ENCODE assay signal across 8 cellular contexts in genomic region chr15:73994419-73994883, GRCh38. TPM values are rescaled to one million over a fixed set of nuclear protein-coding genes. Genes with fewer than 3 reads are reported as not detected.
DNase-seq lines count a peak whose midpoint lies in the region; ATAC-seq, FAIRE-seq and TF ChIP-seq lines count a peak whose summit lies in the region.

PML (plus strand) TSS chr15:73994716; CDS start chr15:73994813, 97 bp downstream.

- BruUV-seq in A673 (replicated peaks; lab: Mats Ljungman, UMichigan), result no TSS peak

- H3K27me3 ChIP-seq in A673 (replicated peaks; ENCODE audit: insufficient read depth, low read depth, low read length, poor library complexity) (no peaks in the 10 kb centered on the region), bronchial epithelial cell (ENCODE audit: control insufficient read depth, insufficient read depth, low read length) (no peaks in the 10 kb centered on the region), smooth muscle cell (ENCODE audit: low read depth) (no peaks in the 10 kb centered on the region)

- H3K36me3 ChIP-seq in A673 (ENCODE audit: insufficient read depth, low read length, poor library complexity, severe bottlenecking) (peaks cover 4% of the 10 kb centered on the region), bronchial epithelial cell (ENCODE audit: control insufficient read depth, insufficient read depth, low read length) (peaks cover 6% of the 10 kb centered on the region), smooth muscle cell (ENCODE audit: low read depth) (peaks cover 4% of the 10 kb centered on the region)

- DNase-seq in A673 (ENCODE audit: low spot score) (peak; percentile 98), NCI-H2227 (lab: John Stamatoyannopoulos, UW; ENCODE audit: unreplicated experiment) (peak; percentile 90), bronchial epithelial cell (ENCODE audit: low read depth) (peak; percentile 86), iPS-NIHi11 (ENCODE audit: low spot score) (peak; percentile 96), smooth muscle cell (lab: John Stamatoyannopoulos, UW; ENCODE audit: unreplicated experiment) (peak; percentile 66)

- intact Hi-C loops in A673 (cut with micrococcal nuclease; ENCODE audit: unreplicated experiment), result no loop called here

- ATAC-seq in GM18870 (IDR thresholded peaks at IDR 0.05; ENCODE audit: unreplicated experiment), result peak; percentile 54
- ATAC-seq in HG03135 (IDR thresholded peaks at IDR 0.05; ENCODE audit: unreplicated experiment), result peak; percentile 68

- POLR2A ChIA-PET in A673 (lab: Charles Lee; ENCODE audit: low non-redundant PET), result interaction anchor here (0.8 kb wide), 1 partner anchor 61 kb away, joined by 3 read pairs; no protein-coding TSS in a partner anchor

- H3K4me3 ChIP-seq in A673 (ENCODE audit: low read depth, low read length, poor library complexity, severe bottlenecking) (peak within 1 kb of the TSS; percentile 80), WI38 (ENCODE audit: low read depth, low read length) (peak within 1 kb of the TSS; percentile 96), bronchial epithelial cell (ENCODE audit: low read depth, low read length) (peak within 1 kb of the TSS; percentile 67), smooth muscle cell (peak within 1 kb of the TSS; percentile 100)

- peak within 1 kb of the TSS; percentile 91 for H2AFZ ChIP-seq in smooth muscle cell (ENCODE audit: low read depth)

- H3K4me1 ChIP-seq in A673 (ENCODE audit: insufficient read depth, low read length, poor library complexity, severe bottlenecking) (peaks cover 27% of the 10 kb centered on the region), smooth muscle cell (ENCODE audit: low read depth) (peaks cover 20% of the 10 kb centered on the region)

- H3K27ac ChIP-seq in A673 (ENCODE audit: low read depth, low read length, poor library complexity, severe bottlenecking), result peak within 1 kb of the TSS; percentile 76
- H3K27ac ChIP-seq in smooth muscle cell (ENCODE audit: low read depth), result peak within 1 kb of the TSS; percentile 66

- H3K9ac ChIP-seq in smooth muscle cell (ENCODE audit: low read depth), result peak within 1 kb of the TSS; percentile 87

- peaks cover 52% of the 10 kb centered on the region for H3K79me2 ChIP-seq in smooth muscle cell (ENCODE audit: low read depth)

- CTCF ChIA-PET in A673 (lab: Charles Lee), result interaction anchor here (0.6 to 1.8 kb wide), 4 partner anchors 22 to 60 kb away, joined by 3 to 9 read pairs (median 4); no protein-coding TSS in a partner anchor

- H3F3A ChIP-seq in smooth muscle cell (ENCODE audit: low read depth), result no peaks in the 10 kb centered on the region

- TF ChIP-seq CTCF in A673 (conservative IDR thresholded peaks at IDR 0.05; ENCODE audit: low read depth, low read length) (no peak), WI38 (IDR thresholded peaks at IDR 0.05; ENCODE audit: low read depth, low read length) (no peak), bronchial epithelial cell (IDR thresholded peaks at IDR 0.05; ENCODE audit: insufficient read depth, low read length, severe bottlenecking) (no peak), smooth muscle cell (IDR thresholded peaks at IDR 0.05; ENCODE audit: borderline replicate concordance, insufficient read depth, poor library complexity, severe bottlenecking) (no peak)

- FAIRE-seq in bronchial epithelial cell (lab: Jason Lieb, UNC), result no peak

- peak within 1 kb of the TSS; percentile 100 for H3K4me2 ChIP-seq in smooth muscle cell

- H3K9me3 ChIP-seq in A673 (ENCODE audit: low read depth, low read length, poor library complexity, severe bottlenecking), result no peaks in the 10 kb centered on the region
- no peaks in the 10 kb centered on the region for H3K9me3 ChIP-seq in smooth muscle cell (replicated peaks; ENCODE audit: low read depth)

- under 1% methylated on average over 26 of the region's 26 CpGs for WGBS in smooth muscle cell (ENCODE audit: low lambda C conversion rate)

- H4K20me1 ChIP-seq in smooth muscle cell (ENCODE audit: low read depth), result peaks cover 41% of the 10 kb centered on the region

RNA-seq across cellular contexts. Expression of gene PML, which starts in this region (rescaled TPM):
- total RNA-seq in A673 (2021) (39.7 and 40.0 TPM in 2 replicates), bronchial epithelial cell (7.6 and 8.3 TPM in 2 replicates), smooth muscle cell (21.6 and 34.1 TPM in 2 replicates)
- 33.7 and 39.4 TPM in 2 replicates for polyA plus RNA-seq in smooth muscle cell

Comparison
In these comparisons a context has a peak if more than half of its experiments do, and no peak if none do; other contexts are left out.
1. Peak in every context shown above with its lines: DNase-seq, ATAC-seq, H3K4me3 ChIP-seq and H3K27ac ChIP-seq.